ENCODE assay signal across 1 cellular context in the genomic region with DNA sequence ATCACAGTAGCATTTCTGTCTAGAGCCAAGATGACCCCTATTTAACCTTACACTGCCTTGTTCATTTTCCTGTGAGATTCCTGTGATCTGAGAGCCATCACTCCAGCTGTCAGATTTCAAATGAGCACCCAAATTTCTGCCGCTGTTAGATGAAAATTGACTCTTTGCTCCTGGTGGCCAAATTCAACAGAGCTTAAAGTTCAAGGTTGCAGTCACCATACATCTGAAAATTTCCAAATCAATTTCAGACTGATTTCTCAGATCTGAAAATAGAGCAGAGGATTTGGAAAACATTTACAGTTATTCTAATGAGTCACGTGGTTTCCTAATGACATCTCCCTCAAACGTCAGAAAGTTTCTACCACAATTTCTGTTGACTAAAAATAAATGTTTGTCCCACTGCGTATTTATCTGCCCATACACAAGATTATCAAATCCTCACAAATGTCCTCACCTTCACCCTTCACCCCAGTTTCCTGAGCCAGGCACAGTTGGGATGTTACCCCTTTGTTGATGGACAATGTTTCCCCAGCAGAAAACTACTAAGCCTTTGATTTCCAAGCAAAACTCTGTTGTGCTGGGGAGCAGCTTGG.
A peak's percentile ranks its signal among the peaks of the same experiment; 100 is the strongest.
TF ChIP-seq lines count a peak whose summit lies in the region.

No MANE protein-coding gene starts in this region.

TF ChIP-seq in HepG2, 621 proteins besides CTCF, POLR2A, EP300 and RAD21:
- TF ChIP-seq RAD51 (IDR thresholded peaks at IDR 0.05; ENCODE audit: borderline replicate concordance) (peak; percentile 23; the same call in 1 of the 2 replicates), TFE3 (CRISPR knock-in tag; IDR thresholded peaks at IDR 0.05) (no peak), ZNF432 (CRISPR knock-in tag; IDR thresholded peaks at IDR 0.05; ENCODE audit: borderline replicate concordance) (no peak), ZBTB8A (CRISPR knock-in tag; IDR thresholded peaks at IDR 0.05; ENCODE audit: borderline replicate concordance, low read depth) (no peak), FOXJ3 (CRISPR knock-in tag; IDR thresholded peaks at IDR 0.05; ENCODE audit: borderline replicate concordance) (no peak), HOXA5 (CRISPR knock-in tag; IDR thresholded peaks at IDR 0.05) (no peak), ZNF678 (CRISPR knock-in tag; IDR thresholded peaks at IDR 0.05) (no peak), ATAD3A (CRISPR knock-in tag; IDR thresholded peaks at IDR 0.05) (no peak)
- TF ChIP-seq, protein P1, sequence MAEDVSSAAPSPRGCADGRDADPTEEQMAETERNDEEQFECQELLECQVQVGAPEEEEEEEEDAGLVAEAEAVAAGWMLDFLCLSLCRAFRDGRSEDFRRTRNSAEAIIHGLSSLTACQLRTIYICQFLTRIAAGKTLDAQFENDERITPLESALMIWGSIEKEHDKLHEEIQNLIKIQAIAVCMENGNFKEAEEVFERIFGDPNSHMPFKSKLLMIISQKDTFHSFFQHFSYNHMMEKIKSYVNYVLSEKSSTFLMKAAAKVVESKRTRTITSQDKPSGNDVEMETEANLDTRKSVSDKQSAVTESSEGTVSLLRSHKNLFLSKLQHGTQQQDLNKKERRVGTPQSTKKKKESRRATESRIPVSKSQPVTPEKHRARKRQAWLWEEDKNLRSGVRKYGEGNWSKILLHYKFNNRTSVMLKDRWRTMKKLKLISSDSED (CRISPR knock-in tag; IDR thresholded peaks at IDR 0.05), result no peak
